1 cellular context compared by ENCODE assay signal in genomic region chr17:74768763-74769114, GRCh38.
TF ChIP-seq lines count a peak whose summit lies in the region.

No MANE protein-coding gene starts in this region.

TF ChIP-seq in HEK293T, 16 proteins besides CTCF, POLR2A, EP300 and RAD21 (continued from another document):
- TF ChIP-seq BHLHE40 (IDR thresholded peaks at IDR 0.05; ENCODE audit: borderline replicate concordance) (no peak), ARNT (IDR thresholded peaks at IDR 0.05) (no peak), L3MBTL2 (conservative IDR thresholded peaks at IDR 0.05) (no peak)
